1 cellular context compared by ENCODE assay signal in the genomic region with DNA sequence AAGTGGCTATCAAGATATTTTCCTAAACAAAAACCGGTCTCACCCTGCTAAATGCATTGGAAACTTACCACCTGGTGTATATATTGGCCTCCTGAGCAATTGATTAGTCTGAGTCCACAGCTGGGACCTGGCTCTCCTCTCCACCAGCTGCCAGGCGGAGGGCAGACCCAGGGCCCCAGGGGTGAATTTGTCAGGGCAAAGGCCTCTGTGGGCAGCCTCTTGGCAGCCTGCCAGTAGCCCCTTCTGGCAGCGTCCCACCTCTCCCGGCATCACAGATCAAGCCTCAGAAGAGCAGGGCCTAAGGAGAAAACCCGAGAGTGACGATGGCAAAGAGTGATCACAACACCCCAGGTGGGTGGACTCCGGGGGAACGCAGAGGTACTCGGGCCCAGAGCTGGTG.
TF ChIP-seq lines count a peak whose summit lies in the region.

No MANE protein-coding gene starts in this region.

TF ChIP-seq in H1, 55 proteins besides CTCF, POLR2A, EP300 and RAD21:
- TF ChIP-seq JUN (IDR thresholded peaks at IDR 0.05; ENCODE audit: low read depth, low read length) (no peak), JUND (IDR thresholded peaks at IDR 0.05; ENCODE audit: low read length) (no peak), TCF12 (IDR thresholded peaks at IDR 0.05; ENCODE audit: low read depth, low read length) (no peak), TAF1 (IDR thresholded peaks at IDR 0.05; ENCODE audit: low read depth, low read length) (no peak), BRCA1 (IDR thresholded peaks at IDR 0.05; ENCODE audit: low read depth, low read length) (no peak), SP1 (IDR thresholded peaks at IDR 0.05; ENCODE audit: low read depth, low read length) (no peak), NRF1 (IDR thresholded peaks at IDR 0.05; ENCODE audit: low read depth, low read length) (no peak), YY1 (IDR thresholded peaks at IDR 0.05; ENCODE audit: low read depth, low read length) (no peak), CHD2 (IDR thresholded peaks at IDR 0.05; ENCODE audit: low read length) (no peak), POU5F1 (IDR thresholded peaks at IDR 0.05; ENCODE audit: low read depth, low read length) (no peak), RBBP5 (IDR thresholded peaks at IDR 0.05; ENCODE audit: borderline replicate concordance, low read depth, low read length) (no peak)
- TF ChIP-seq, protein P1, sequence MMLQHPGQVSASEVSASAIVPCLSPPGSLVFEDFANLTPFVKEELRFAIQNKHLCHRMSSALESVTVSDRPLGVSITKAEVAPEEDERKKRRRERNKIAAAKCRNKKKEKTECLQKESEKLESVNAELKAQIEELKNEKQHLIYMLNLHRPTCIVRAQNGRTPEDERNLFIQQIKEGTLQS (IDR thresholded peaks at IDR 0.05; ENCODE audit: insufficient read depth, low read depth, low read length): no peak
